Comparison of ENCODE assay signal across 23 cellular contexts in the genomic region with DNA sequence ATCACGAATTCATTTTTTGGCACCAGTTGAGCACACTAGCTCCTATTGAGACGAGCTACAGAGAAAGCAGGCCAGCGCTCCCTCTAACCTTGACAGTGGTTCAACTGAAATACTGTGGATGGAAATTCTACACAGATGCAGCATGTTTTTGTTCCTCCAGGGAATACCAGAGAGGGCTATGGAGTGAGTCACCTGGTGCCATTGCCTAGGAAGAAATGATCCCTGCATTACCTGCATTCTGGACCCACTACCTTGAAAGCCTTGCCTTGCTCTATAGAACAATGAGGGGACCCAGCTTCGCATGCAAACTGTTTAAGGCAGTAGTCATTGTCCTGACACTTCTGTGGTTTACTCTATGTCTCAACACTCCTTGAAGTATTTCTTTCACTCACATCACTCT.
DNase-seq lines count a peak whose midpoint lies in the region; ATAC-seq, FAIRE-seq and TF ChIP-seq lines count a peak whose summit lies in the region.
"Had no signal": no experiment of that assay in that cellular context is flagged by ENCODE, and none has a peak within 500 bp of the region (broad histone marks: within the 10 kb centered on the region; RNA-seq: fewer than 3 reads in every experiment).

No MANE protein-coding gene starts in this region.

- no peak for ATAC-seq in GM18870 (IDR thresholded peaks at IDR 0.05; ENCODE audit: unreplicated experiment)
- ATAC-seq: activated T-cell treated with anti-CD3 and anti-CD28 coated beads, Interleukin-2, amount 50 U/mL, for 4 hours; CD8-positive, alpha-beta T cell had no signal

- DNase-seq in EL (peak; percentile 21), M059J (ENCODE audit: low read depth) (peak; percentile 70), bronchial epithelial cell (ENCODE audit: low read depth) (peak; percentile 58), iris pigment epithelial cell (ENCODE audit: low read depth) (peak; percentile 72), NCI-H526 (lab: John Stamatoyannopoulos, UW) (no peak), A172 (ENCODE audit: low spot score) (no peak), germinal center (ENCODE audit: low spot score) (no peak)
- DNase-seq: activated CD4-positive, alpha-beta T cell treated with anti-CD3 and anti-CD28 coated beads, Interleukin-2, amount 50 U/mL, for 48 hours; activated naive CD8-positive, alpha-beta T cell treated with anti-CD3 and anti-CD28 coated beads, Interleukin-2, amount 10 ng/mL, durations not matched to agents 7 days and 5 days; activated T-cell treated with anti-CD3 and anti-CD28 coated beads, Interleukin-2, amount 50 U/mL, for 4 hours; CD8-positive, alpha-beta T cell; DND-41; glutamatergic neuron; left ventricle myocardium inferior; posterior cingulate gyrus; spleen; stimulated activated naive CD4-positive, alpha-beta T cell; uterus had no signal

- TF ChIP-seq CTCF in bronchial epithelial cell (IDR thresholded peaks at IDR 0.05; ENCODE audit: insufficient read depth, low read length, severe bottlenecking), result no peak

- no peak for FAIRE-seq in bronchial epithelial cell (lab: Jason Lieb, UNC)
- FAIRE-seq: endometrium, H54, TTC549 had no signal

- no peaks in the 10 kb centered on the region for H3K36me3 ChIP-seq in bronchial epithelial cell (ENCODE audit: control insufficient read depth, insufficient read depth, low read length)
- H3K36me3 ChIP-seq: left ventricle myocardium inferior, spleen, uterus had no signal

- H3K4me3 ChIP-seq in bronchial epithelial cell (ENCODE audit: low read depth, low read length), result no peak overlapping the region
- H3K4me3 ChIP-seq: left ventricle myocardium inferior, SK-N-MC, spleen, uterus had no signal

- H3K27me3 ChIP-seq in bronchial epithelial cell (ENCODE audit: control insufficient read depth, insufficient read depth, low read length), result no peaks in the 10 kb centered on the region
- H3K27me3 ChIP-seq: spleen, uterus had no signal

Comparison
In these comparisons a context has a peak if more than half of its experiments do, and no peak if none do; other contexts are left out.
1. DNase-seq: peak in EL (single experiment), M059J (single experiment), bronchial epithelial cell (single experiment) and iris pigment epithelial cell (single experiment); none in NCI-H526 (0 of 2), A172 (single experiment) and germinal center (single experiment).